7 cellular contexts compared by ENCODE assay signal in genomic region chr22:22440188-22440587, GRCh38.
"Had no signal": no experiment of that assay in that cellular context is flagged by ENCODE, and none has a peak within 500 bp of the region (broad histone marks: within the 10 kb centered on the region; RNA-seq: fewer than 3 reads in every experiment).

No MANE protein-coding gene starts in this region.

- H3K9ac ChIP-seq: KMS-11 had no signal

- DNase-seq: IMR-90, KBM-7, KG1 had no signal

- H3K27ac ChIP-seq: HL-60, KMS-11 had no signal

- H3K4me2 ChIP-seq: KMS-11 had no signal

- ATAC-seq: HepG2 had no signal

- FAIRE-seq: HepG2, HTR-8/SVneo had no signal
